23 cellular contexts compared by ENCODE assay signal in genomic region chr11:70532066-70532440, GRCh38.
DNase-seq lines count a peak whose midpoint lies in the region; ATAC-seq, FAIRE-seq and TF ChIP-seq lines count a peak whose summit lies in the region.
"Had no signal": no experiment of that assay in that cellular context is flagged by ENCODE, and none has a peak within 500 bp of the region (broad histone marks: within the 10 kb centered on the region; RNA-seq: fewer than 3 reads in every experiment).

No MANE protein-coding gene starts in this region.

- H3K4me3 ChIP-seq in left ventricle myocardium inferior (no peak overlapping the region), WERI-Rb-1 (ENCODE audit: low read depth, low read length) (no peak overlapping the region)
- H3K4me3 ChIP-seq: MG63, mucosa of descending colon, tibial artery had no signal

- peak; percentile 1 for DNase-seq in left ventricle myocardium inferior
- DNase-seq in cardiac septum (ENCODE audit: low spot score) = no peak
- DNase-seq in WERI-Rb-1 = peak; percentile 0
- peak; percentile 21 for DNase-seq in left kidney (ENCODE audit: low read depth, low spot score)
- DNase-seq in urothelium cell line (ENCODE audit: low spot score) = peak; percentile 18
- DNase-seq in omental fat pad (ENCODE audit: low spot score) = no peak
- no peak for DNase-seq in NCI-H128 (lab: John Stamatoyannopoulos, UW; ENCODE audit: unreplicated experiment)
- DNase-seq: activated CD4-positive, alpha-beta T cell treated with anti-CD3 and anti-CD28 coated beads, Interleukin-2, amount 50 U/mL, for 1 hour; COR-L47; cortex of kidney; glutamatergic neuron; MG63; NCI-H1436; NCI-H2171; NCI-H524; stimulated activated CD4-positive, alpha-beta T cell treated with anti-CD3 and anti-CD28 coated beads, Interleukin-4, amount 100 ng/mL, for 4 hours; tibial artery had no signal

- no peak for TF ChIP-seq CTCF in left ventricle myocardium inferior (IDR thresholded peaks at IDR 0.05; ENCODE audit: borderline replicate concordance)
- TF ChIP-seq CTCF in WERI-Rb-1 (IDR thresholded peaks at IDR 0.05; ENCODE audit: low read depth, low read length) = no peak
- TF ChIP-seq CTCF in omental fat pad (IDR thresholded peaks at IDR 0.05) = no peak

- H3K27me3 ChIP-seq in left ventricle myocardium inferior (ENCODE audit: low read depth) = peaks cover 30% of the 10 kb centered on the region
- H3K27me3 ChIP-seq in WERI-Rb-1 (ENCODE audit: insufficient read depth, low read depth, severe bottlenecking) = no peaks in the 10 kb centered on the region
- H3K27me3 ChIP-seq: MG63, neutrophil had no signal

- H3K4me1 ChIP-seq in left ventricle myocardium inferior = no peaks in the 10 kb centered on the region
- H3K4me1 ChIP-seq: tibial artery had no signal

- no peak for FAIRE-seq in urothelium cell line (lab: Jason Lieb, UNC)
- FAIRE-seq: endometrium, GM12892 had no signal

- ATAC-seq in omental fat pad (ENCODE audit: low FRiP score) = no peak
- no peak for ATAC-seq in HG03571 (IDR thresholded peaks at IDR 0.05; ENCODE audit: unreplicated experiment)
- ATAC-seq: mucosa of descending colon had no signal

- intact Hi-C loops in left ventricle myocardium inferior (cut with micrococcal nuclease) (no loop called here), cardiac septum (cut with DNase I) (no loop called here)

- H3K9me3 ChIP-seq in left ventricle myocardium inferior (replicated peaks) = no peaks in the 10 kb centered on the region
- H3K9me3 ChIP-seq in WERI-Rb-1 (ENCODE audit: severe bottlenecking) = no peaks in the 10 kb centered on the region
- H3K9me3 ChIP-seq: MG63, mucosa of descending colon, neutrophil, tibial artery had no signal

- H3K36me3 ChIP-seq in left ventricle myocardium inferior = no peaks in the 10 kb centered on the region
- H3K36me3 ChIP-seq in WERI-Rb-1 = no peaks in the 10 kb centered on the region
- H3K36me3 ChIP-seq: MG63, neutrophil, tibial artery had no signal

- H3K27ac ChIP-seq in left ventricle myocardium inferior (replicated peaks) (no peak overlapping the region), WERI-Rb-1 (no peak overlapping the region)
- H3K27ac ChIP-seq: neutrophil, tibial artery, VCaP had no signal

Comparison
In these comparisons a context has a peak if more than half of its experiments do, and no peak if none do; other contexts are left out.
1. DNase-seq: peak in left ventricle myocardium inferior (single experiment), WERI-Rb-1 (single experiment), left kidney (single experiment) and urothelium cell line (single experiment); none in cardiac septum (single experiment), omental fat pad (single experiment) and NCI-H128 (single experiment).